ENCODE assay signal across 28 cellular contexts in genomic region chr16:30438835-30439234, GRCh38. TPM values are rescaled to one million over a fixed set of nuclear protein-coding genes. Genes with fewer than 3 reads are reported as not detected.
"Had no signal": no experiment of that assay in that cellular context is flagged by ENCODE, and none has a peak within 500 bp of the region (broad histone marks: within the 10 kb centered on the region; RNA-seq: fewer than 3 reads in every experiment).

No MANE protein-coding gene starts in this region.

- ATAC-seq: activated CD8-positive, alpha-beta T cell treated with anti-CD3 and anti-CD28 coated beads, Interleukin-2, amount 10 ng/mL, durations not matched to agents 7 days and 5 days; Panc1; Right ventricle myocardium inferior; SK-N-SH treated with all-trans-retinoic acid at 6 μM for 48 hours had no signal

- H3K4me3 Mint-ChIP-seq: activated CD8-positive, alpha-beta T cell treated with anti-CD3 and anti-CD28 coated beads, Interleukin-2, amount 10 ng/mL, durations not matched to agents 7 days and 5 days; activated naive CD4-positive, alpha-beta T cell treated with anti-CD3 and anti-CD28 coated beads, Interleukin-2, amount 50 U/mL, for 24 hours; activated T-cell treated with anti-CD3 and anti-CD28 coated beads, Interleukin-2, amount 50 U/mL, for 24 hours; activated T-helper 1 cell treated with anti-CD3 and anti-CD28 coated beads, Interleukin-12 subunit alpha, Interleukin-12 subunit beta, Interleukin-2, Interleukin-4 antibody, amounts not matched to agents 30 ng/mL and 10 ng/mL and 1 ng/mL, durations not matched to agents 14 hours and 24 hours and 36 hours; T-helper 1 cell treated with Interleukin-12 subunit alpha and Interleukin-12 subunit beta and Interleukin-4 antibody, amounts not matched to agents 30 μg/mL and 1 μg/mL, for 36 hours had no signal

- DNase-seq: activated CD4-positive, CD25-positive, alpha-beta regulatory T cell; activated CD8-positive, alpha-beta T cell treated with anti-CD3 and anti-CD28 coated beads, Interleukin-2, amount 10 ng/mL, durations not matched to agents 7 days and 5 days; activated effector memory CD4-positive, alpha-beta T cell treated with Interleukin-2 at 50 U/mL for 16 hours; activated naive CD4-positive, alpha-beta T cell; activated T-cell treated with anti-CD3 and anti-CD28 coated beads, Interleukin-2, amount 50 U/mL, for 24 hours; aorta; central memory CD4-positive, alpha-beta T cell; Karpas-422; NCI-H1105 treated with DMSO at 0.1 percent for 48 hours; NCI-H1436 treated with DMSO at 0.1 percent for 48 hours; NCI-H187; NCI-H2081; NCI-H510A treated with DMSO at 0.1 percent for 48 hours; NCI-H69; NK-92 treated with Interleukin-12 subunit alpha and Interleukin-12 subunit beta, amount 100 ng/mL, for 24 hours; OCI-M1; RPMI8226; SJCRH30; SW 1271; T-helper 9 cell had no signal

- H3K27ac ChIP-seq: SJCRH30 had no signal

- H3K9me3 ChIP-seq: SJCRH30 had no signal

- H3K4me1 ChIP-seq: SJCRH30 had no signal

- H3K27ac Mint-ChIP-seq: activated CD8-positive, alpha-beta T cell treated with anti-CD3 and anti-CD28 coated beads, Interleukin-2, amount 10 ng/mL, durations not matched to agents 7 days and 5 days; activated naive CD4-positive, alpha-beta T cell treated with anti-CD3 and anti-CD28 coated beads, Interleukin-2, amount 50 U/mL, for 24 hours; activated T-cell treated with anti-CD3 and anti-CD28 coated beads, Interleukin-2, amount 50 U/mL, for 24 hours; activated T-helper 1 cell treated with anti-CD3 and anti-CD28 coated beads, Interleukin-12 subunit alpha, Interleukin-12 subunit beta, Interleukin-2, Interleukin-4 antibody, amounts not matched to agents 30 ng/mL and 10 ng/mL and 1 ng/mL, durations not matched to agents 14 hours and 24 hours and 36 hours; T-helper 1 cell treated with Interleukin-12 subunit alpha and Interleukin-12 subunit beta and Interleukin-4 antibody, amounts not matched to agents 30 μg/mL and 1 μg/mL, for 36 hours had no signal

- H3K9me3 Mint-ChIP-seq: activated naive CD4-positive, alpha-beta T cell treated with anti-CD3 and anti-CD28 coated beads, Interleukin-2, amount 50 U/mL, for 24 hours; activated T-cell treated with anti-CD3 and anti-CD28 coated beads, Interleukin-2, amount 50 U/mL, for 24 hours; activated T-helper 1 cell treated with anti-CD3 and anti-CD28 coated beads, Interleukin-12 subunit alpha, Interleukin-12 subunit beta, Interleukin-2, Interleukin-4 antibody, amounts not matched to agents 30 ng/mL and 10 ng/mL and 1 ng/mL, durations not matched to agents 14 hours and 24 hours and 36 hours; T-helper 1 cell treated with Interleukin-12 subunit alpha and Interleukin-12 subunit beta and Interleukin-4 antibody, amounts not matched to agents 30 μg/mL and 1 μg/mL, for 36 hours had no signal

- H3K27me3 ChIP-seq: SJCRH30 had no signal

- H3K4me3 ChIP-seq: SJCRH30 had no signal

RNA-seq across cellular contexts. Expression of gene ITGAL, which starts 33.7 kb away (rescaled TPM):
- total RNA-seq: bronchial epithelial cell, chondrocyte, SJCRH30 had no signal
